Comparison of ENCODE assay signal across 8 cellular contexts in genomic region chr12:122399254-122399591, GRCh38. TPM values are rescaled to one million over a fixed set of nuclear protein-coding genes. Genes with fewer than 3 reads are reported as not detected.
DNase-seq lines count a peak whose midpoint lies in the region; ATAC-seq and TF ChIP-seq lines count a peak whose summit lies in the region.

No MANE protein-coding gene starts in this region.

- no peak overlapping the region for H2BK12ac ChIP-seq in mesenchymal stem cell (ENCODE audit: low read length in 2 of 2)

- H2AFZ ChIP-seq in mesenchymal stem cell (ENCODE audit: low read depth, low read length): no peak overlapping the region

- H2AK5ac ChIP-seq in mesenchymal stem cell (ENCODE audit: low read length, severe bottlenecking): no peak overlapping the region

- peak overlapping the region; percentile 90 for H3K27ac ChIP-seq in brain microvascular endothelial cell
- peak overlapping the region; percentile 41 for H3K27ac ChIP-seq in mesenchymal stem cell (ENCODE audit: low read length, poor library complexity, severe bottlenecking)
- H3K27ac ChIP-seq in upper lobe of right lung: peak overlapping the region; percentile 94

- in situ Hi-C loops in brain microvascular endothelial cell (cut with HindIII; ENCODE audit: low pct_ligation_motif_present, low sequenced_read_pairs): loop anchor here (10.0 kb wide), 1 partner anchor 76 kb away; no protein-coding TSS in a partner anchor

- peak overlapping the region; percentile 94 for H3K9ac ChIP-seq in mesenchymal stem cell (ENCODE audit: low read length)

- H3K4ac ChIP-seq in mesenchymal stem cell (ENCODE audit: low read depth in 1 of 2, low read length in 2 of 2): no peak overlapping the region

- H2BK5ac ChIP-seq in mesenchymal stem cell (ENCODE audit: low read depth, low read length, poor library complexity, severe bottlenecking): no peak overlapping the region

- intact Hi-C loops in activated naive CD4-positive, alpha-beta T cell treated with anti-CD3 and anti-CD28 coated beads for 36 hours (cut with micrococcal nuclease): loop anchor here (1.0 kb wide), 3 partner anchors 22 to 353 kb away; partner anchors contain the start of gene DENR
- intact Hi-C loops in upper lobe of right lung (cut with DNase I): loop anchor here (2.0 kb wide), 1 partner anchor 72 kb away; no protein-coding TSS in a partner anchor
- intact Hi-C loops in lower leg skin (cut with DNase I; ENCODE audit: low total_unique reads): loop anchor here (10.0 kb wide), 1 partner anchor 76 kb away; no protein-coding TSS in a partner anchor

- H3K9me3 Mint-ChIP-seq in activated naive CD4-positive, alpha-beta T cell treated with anti-CD3 and anti-CD28 coated beads for 36 hours: no peaks in the 10 kb centered on the region

- H2BK15ac ChIP-seq in mesenchymal stem cell (ENCODE audit: low read depth, poor library complexity, severe bottlenecking): no peak overlapping the region

- peak overlapping the region; percentile 81 for H3K27ac Mint-ChIP-seq in activated naive CD4-positive, alpha-beta T cell treated with anti-CD3 and anti-CD28 coated beads for 36 hours

- no peak for ATAC-seq in upper lobe of right lung

- H3K36me3 Mint-ChIP-seq in activated naive CD4-positive, alpha-beta T cell treated with anti-CD3 and anti-CD28 coated beads for 36 hours (ENCODE audit: low read depth): peaks cover 1% of the 10 kb centered on the region

- no peak overlapping the region for H3K18ac ChIP-seq in mesenchymal stem cell (ENCODE audit: low read depth in 1 of 2, low read length in 2 of 2)

- H3K4me3 ChIP-seq in brain microvascular endothelial cell (ENCODE audit: low read depth, low read length): no peak overlapping the region
- peak overlapping the region in 1 of 2 experiments; percentile 58 for H3K4me3 ChIP-seq in mesenchymal stem cell (ENCODE audit: insufficient read depth in 1 of 2, low read depth in 1 of 2, low read length in 2 of 2)
- H3K4me3 ChIP-seq in upper lobe of right lung: no peak overlapping the region
- H3K4me3 ChIP-seq in lower leg skin (ENCODE audit: low read depth, poor library complexity, severe bottlenecking): no peak overlapping the region

- H4K8ac ChIP-seq in mesenchymal stem cell (ENCODE audit: low read length): no peak overlapping the region

- H3K27me3 Mint-ChIP-seq in activated naive CD4-positive, alpha-beta T cell treated with anti-CD3 and anti-CD28 coated beads for 36 hours (ENCODE audit: low read depth): no peaks in the 10 kb centered on the region

- H3K36me3 ChIP-seq in brain microvascular endothelial cell (replicated peaks) (no peaks in the 10 kb centered on the region), mesenchymal stem cell (ENCODE audit: control insufficient read depth in 1 of 2, insufficient read depth in 2 of 2, low read depth in 1 of 2, low read length in 2 of 2) (peaks cover 11% of the 10 kb centered on the region in 2 experiments), upper lobe of right lung (no peaks in the 10 kb centered on the region)

- H2BK120ac ChIP-seq in mesenchymal stem cell (ENCODE audit: low read depth, low read length): no peak overlapping the region

- H3K23ac ChIP-seq in mesenchymal stem cell (ENCODE audit: low read length in 2 of 2): no peak overlapping the region

- H3K4me3 Mint-ChIP-seq in activated naive CD4-positive, alpha-beta T cell treated with anti-CD3 and anti-CD28 coated beads for 36 hours: no peak overlapping the region

- peaks cover 47% of the 10 kb centered on the region for H3K4me1 Mint-ChIP-seq in activated naive CD4-positive, alpha-beta T cell treated with anti-CD3 and anti-CD28 coated beads for 36 hours (ENCODE audit: low read depth)

- TF ChIP-seq CTCF in brain microvascular endothelial cell (IDR thresholded peaks at IDR 0.05; ENCODE audit: low read depth, low read length, missing control alignments): no peak
- TF ChIP-seq CTCF in upper lobe of right lung (IDR thresholded peaks at IDR 0.05): no peak
- no peak for TF ChIP-seq CTCF in lower leg skin (IDR thresholded peaks at IDR 0.05)

- H3K4me2 ChIP-seq in mesenchymal stem cell (ENCODE audit: low read length, poor library complexity, severe bottlenecking): no peak overlapping the region

- no peak overlapping the region for H3K14ac ChIP-seq in mesenchymal stem cell (ENCODE audit: low read length in 2 of 2)

- WGBS in mesenchymal stem cell: no CpG with 5 or more reads among the region's 2 CpGs
- WGBS in lower leg skin, 2 donors: 26 to 32% methylated on average over 2 of the region's 2 CpGs

- no peak overlapping the region for H4K91ac ChIP-seq in mesenchymal stem cell (ENCODE audit: low read length)

- H3K9me3 ChIP-seq in mesenchymal stem cell (ENCODE audit: control insufficient read depth, low read length): no peaks in the 10 kb centered on the region
- H3K9me3 ChIP-seq in upper lobe of right lung: no peaks in the 10 kb centered on the region

- H3K4me1 ChIP-seq in mesenchymal stem cell (ENCODE audit: control insufficient read depth, insufficient read depth, low read depth, low read length): peaks cover 7% of the 10 kb centered on the region
- H3K4me1 ChIP-seq in upper lobe of right lung: peaks cover 24% of the 10 kb centered on the region

- peaks cover 16% of the 10 kb centered on the region for H3K79me1 ChIP-seq in mesenchymal stem cell (replicated peaks; ENCODE audit: low read length, poor library complexity, severe bottlenecking)

- no peaks in the 10 kb centered on the region for H3K27me3 ChIP-seq in brain microvascular endothelial cell (replicated peaks)
- no peaks in the 10 kb centered on the region for H3K27me3 ChIP-seq in mesenchymal stem cell (ENCODE audit: control insufficient read depth in 1 of 2, insufficient read depth in 1 of 2, low read length in 2 of 2)
- H3K27me3 ChIP-seq in upper lobe of right lung: no peaks in the 10 kb centered on the region

- CTCF ChIA-PET in activated naive CD4-positive, alpha-beta T cell treated with anti-CD3 and anti-CD28 coated beads for 36 hours (lab: Charles Lee): interaction anchor here (0.6 to 6.4 kb wide), 21 partner anchors 8 to 112 kb away, joined by 3 to 113 read pairs (median 6); partner anchors contain the start of gene CLIP1

- DNase-seq in activated naive CD4-positive, alpha-beta T cell treated with anti-CD3 and anti-CD28 coated beads for 36 hours: no peak
- DNase-seq in activated naive CD4-positive, alpha-beta T cell (lab: John Stamatoyannopoulos, UW): no peak
- DNase-seq in brain microvascular endothelial cell: no peak
- DNase-seq in mesenchymal stem cell: no peak
- DNase-seq in upper lobe of right lung: no peak
- DNase-seq in lower leg skin (ENCODE audit: low spot score in 2 of 2): no peak
- DNase-seq in COLO829 (ENCODE audit: low spot score): no peak
- DNase-seq in AG08395 (ENCODE audit: low spot score): no peak

- TF ChIP-seq POLR2A in lower leg skin (IDR thresholded peaks at IDR 0.05): no peak

RNA-seq across cellular contexts. Expression of gene CLIP1, which starts 23.2 kb away (rescaled TPM):
- 10 to 100 TPM; 50.7 to 51.3 TPM for total RNA-seq in activated naive CD4-positive, alpha-beta T cell treated with anti-CD3 and anti-CD28 coated beads for 36 hours
- polyA plus RNA-seq in mesenchymal stem cell (2013, experiment 1 of 2): 49.0 TPM
- polyA plus RNA-seq in mesenchymal stem cell (2013, experiment 2 of 2): 49.6 TPM
- total RNA-seq in upper lobe of right lung: 108 TPM
- 100 to 1,000 TPM; 118 to 164 (median 133) TPM for total RNA-seq in lower leg skin

Comparison
In these comparisons a context has a peak if more than half of its experiments do, and no peak if none do; other contexts are left out.
1. H3K27ac ChIP-seq: peak in every context shown above with its lines; median percentile 94 in upper lobe of right lung; 90 in brain microvascular endothelial cell; 41 in mesenchymal stem cell.